ENCODE assay signal across 12 cellular contexts in the genomic region with DNA sequence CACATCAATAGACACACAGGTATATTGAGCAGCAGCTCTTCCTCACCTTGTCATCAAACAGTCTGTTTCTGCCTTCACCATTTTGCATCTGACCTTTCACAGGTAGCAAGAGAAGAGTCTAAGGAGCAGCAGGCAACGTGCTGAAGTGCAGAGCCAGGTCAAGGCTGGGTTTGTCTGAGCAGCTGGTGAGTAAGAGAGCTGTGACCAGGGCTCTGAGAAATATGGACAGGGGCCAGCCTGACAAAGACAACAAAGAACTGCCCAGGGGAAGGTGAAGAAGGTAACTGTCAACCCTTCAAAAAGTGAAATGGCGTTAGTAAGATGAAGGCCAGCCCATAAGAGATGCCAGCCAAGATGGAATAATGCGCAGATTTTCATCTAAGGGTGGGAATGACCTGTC. TPM values are rescaled to one million over a fixed set of nuclear protein-coding genes. Genes with fewer than 3 reads are reported as not detected.
DNase-seq lines count a peak whose midpoint lies in the region; ATAC-seq and TF ChIP-seq lines count a peak whose summit lies in the region.
"Had no signal": no experiment of that assay in that cellular context is flagged by ENCODE, and none has a peak within 500 bp of the region (broad histone marks: within the 10 kb centered on the region; RNA-seq: fewer than 3 reads in every experiment).

No MANE protein-coding gene starts in this region.

- no peak for TF ChIP-seq CTCF in epithelial cell of proximal tubule (conservative IDR thresholded peaks at IDR 0.05; ENCODE audit: low read depth, low read length)

- H3K27ac Mint-ChIP-seq in activated T-cell treated with anti-CD3 and anti-CD28 coated beads, Interleukin-2, amount 50 U/mL, for 72 hours = no peak overlapping the region
- peak overlapping the region; percentile 34 to 95 for H3K27ac Mint-ChIP-seq in T-cell
- peak overlapping the region in 1 of 2 donors; percentile 14 for H3K27ac Mint-ChIP-seq in stimulated activated naive CD8-positive, alpha-beta T cell treated with anti-CD3 and anti-CD28 coated beads, Interleukin-15, amount 100 ng/mL, for 72 hours
- H3K27ac Mint-ChIP-seq: HFFc6 had no signal

- H3K9me3 Mint-ChIP-seq in activated T-cell treated with anti-CD3 and anti-CD28 coated beads, Interleukin-2, amount 50 U/mL, for 72 hours = no peaks in the 10 kb centered on the region
- no peaks in the 10 kb centered on the region for H3K9me3 Mint-ChIP-seq in T-cell
- no peaks in the 10 kb centered on the region for H3K9me3 Mint-ChIP-seq in stimulated activated naive CD8-positive, alpha-beta T cell treated with anti-CD3 and anti-CD28 coated beads, Interleukin-15, amount 100 ng/mL, for 72 hours
- H3K9me3 Mint-ChIP-seq: HFFc6 had no signal

- no peak for ATAC-seq in activated T-cell treated with anti-CD3 and anti-CD28 coated beads, Interleukin-2, amount 50 U/mL, for 72 hours (replicated peaks in 1 of 2)
- ATAC-seq in T-cell (replicated peaks in 1 of 4) = no peak
- ATAC-seq in stimulated activated naive CD8-positive, alpha-beta T cell treated with anti-CD3 and anti-CD28 coated beads, Interleukin-15, amount 100 ng/mL, for 72 hours = no peak
- ATAC-seq in HG02623 (IDR thresholded peaks at IDR 0.05; ENCODE audit: unreplicated experiment) = no peak
- no peak for ATAC-seq in HG03565 (IDR thresholded peaks at IDR 0.05; ENCODE audit: unreplicated experiment)

- peaks cover 74% of the 10 kb centered on the region for H3K4me1 Mint-ChIP-seq in activated T-cell treated with anti-CD3 and anti-CD28 coated beads, Interleukin-2, amount 50 U/mL, for 72 hours (ENCODE audit: low read depth)
- H3K4me1 Mint-ChIP-seq in T-cell = peaks cover 60 to 71% (median 64%) of the 10 kb centered on the region in 3 donors
- peaks cover 75% of the 10 kb centered on the region for H3K4me1 Mint-ChIP-seq in stimulated activated naive CD8-positive, alpha-beta T cell treated with anti-CD3 and anti-CD28 coated beads, Interleukin-15, amount 100 ng/mL, for 72 hours

- DNase-seq in activated T-cell treated with anti-CD3 and anti-CD28 coated beads, Interleukin-2, amount 50 U/mL, for 72 hours = no peak
- no peak for DNase-seq in activated T-cell treated with anti-CD3 and anti-CD28 coated beads, Interleukin-2, amount 50 U/mL, for 48 hours
- no peak for DNase-seq in T-cell
- DNase-seq in epithelial cell of proximal tubule (ENCODE audit: low read depth) = peak; percentile 37
- DNase-seq in stimulated activated naive CD8-positive, alpha-beta T cell treated with anti-CD3 and anti-CD28 coated beads, Interleukin-15, amount 100 ng/mL, for 72 hours = no peak
- no peak for DNase-seq in kidney glomerular epithelial cell (lab: John Stamatoyannopoulos, UW)
- DNase-seq: GF-D8, HFFc6, NCI-H2081 treated with DMSO at 0.1 percent for 48 hours, OCI-M1 had no signal

- H3K27me3 Mint-ChIP-seq in activated T-cell treated with anti-CD3 and anti-CD28 coated beads, Interleukin-2, amount 50 U/mL, for 72 hours (ENCODE audit: low read depth) = no peaks in the 10 kb centered on the region
- no peaks in the 10 kb centered on the region for H3K27me3 Mint-ChIP-seq in T-cell
- no peaks in the 10 kb centered on the region for H3K27me3 Mint-ChIP-seq in stimulated activated naive CD8-positive, alpha-beta T cell treated with anti-CD3 and anti-CD28 coated beads, Interleukin-15, amount 100 ng/mL, for 72 hours

- POLR2A ChIA-PET in T-cell (lab: Charles Lee) = interaction anchor here in 1 of 2 donors (1.2 kb wide), 2 partner anchors 124 to 127 kb away, joined by 3 to 4 read pairs; no protein-coding TSS in a partner anchor

- peaks cover 1 to 2% of the 10 kb centered on the region in 2 donors for H3K36me3 Mint-ChIP-seq in activated T-cell treated with anti-CD3 and anti-CD28 coated beads, Interleukin-2, amount 50 U/mL, for 72 hours (ENCODE audit: insufficient read depth in 2 of 2)
- no peaks in the 10 kb centered on the region for H3K36me3 Mint-ChIP-seq in T-cell

- peak overlapping the region; percentile 17 to 94 for H3K4me3 Mint-ChIP-seq in activated T-cell treated with anti-CD3 and anti-CD28 coated beads, Interleukin-2, amount 50 U/mL, for 72 hours
- H3K4me3 Mint-ChIP-seq in T-cell = peak overlapping the region; percentile 29 to 84 (median 83)
- peak overlapping the region; percentile 1 to 22 for H3K4me3 Mint-ChIP-seq in stimulated activated naive CD8-positive, alpha-beta T cell treated with anti-CD3 and anti-CD28 coated beads, Interleukin-15, amount 100 ng/mL, for 72 hours

- CTCF ChIA-PET in T-cell (lab: Charles Lee) = interaction anchor here (1.1 to 3.7 kb wide), 24 partner anchors 9 to 778 kb away, joined by 3 to 41 read pairs (median 8); partner anchors contain the start of gene LRRC8C (in 1 of the 2)

- peak overlapping the region; percentile 66 for H3K4me3 ChIP-seq in epithelial cell of proximal tubule (ENCODE audit: low read depth, low read length)

RNA-seq across cellular contexts. Expression of gene LRRC8D, which starts 58.9 kb away (rescaled TPM):
- total RNA-seq in activated T-cell treated with anti-CD3 and anti-CD28 coated beads, Interleukin-2, amount 50 U/mL, for 72 hours = 10 to 100 TPM; 29.2 to 44.8 TPM
- total RNA-seq in T-cell = 10 to 100 TPM; 23.8 to 43.4 (median 33.0) TPM
- total RNA-seq in epithelial cell of proximal tubule = 27.1 and 33.8 TPM in 2 replicates

Comparison
In these comparisons a context has a peak if more than half of its experiments do, and no peak if none do; other contexts are left out.
1. H3K4me3 Mint-ChIP-seq: peak in every context shown above with its lines; median percentile 83 in T-cell; 56 in activated T-cell treated with anti-CD3 and anti-CD28 coated beads, Interleukin-2, amount 50 U/mL, for 72 hours; 12 in stimulated activated naive CD8-positive, alpha-beta T cell treated with anti-CD3 and anti-CD28 coated beads, Interleukin-15, amount 100 ng/mL, for 72 hours.